17 cellular contexts compared by ENCODE assay signal in the genomic region with DNA sequence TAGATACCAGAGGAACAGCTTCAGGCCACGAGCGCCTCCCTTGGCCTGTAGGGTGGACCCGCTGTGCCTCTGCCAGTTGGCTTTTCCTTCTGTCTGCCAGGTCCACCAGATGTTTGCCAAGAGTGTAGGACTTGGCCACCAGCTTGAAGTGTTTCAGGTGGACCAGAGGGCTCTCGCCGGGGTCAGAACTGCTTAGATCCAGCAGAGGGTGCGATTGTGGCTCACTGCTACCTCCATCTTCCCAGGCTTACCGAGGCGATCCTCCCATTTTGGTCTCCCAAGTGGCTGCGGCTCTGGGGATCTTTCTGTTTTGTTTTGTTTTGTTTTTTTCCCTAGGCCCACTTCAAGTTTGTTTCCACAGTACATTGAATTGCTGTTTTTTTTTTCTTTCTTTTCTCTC. TPM values are rescaled to one million over a fixed set of nuclear protein-coding genes. Genes with fewer than 3 reads are reported as not detected.
DNase-seq lines count a peak whose midpoint lies in the region; ATAC-seq and TF ChIP-seq lines count a peak whose summit lies in the region.
"Had no signal": no experiment of that assay in that cellular context is flagged by ENCODE, and none has a peak within 500 bp of the region (broad histone marks: within the 10 kb centered on the region; RNA-seq: fewer than 3 reads in every experiment).

No MANE protein-coding gene starts in this region.

- DNase-seq in DMS 273 (lab: John Stamatoyannopoulos, UW; ENCODE audit: unreplicated experiment) (peak; percentile 4), DMS 273 treated with DMSO at 0.1 percent for 48 hours (lab: John Stamatoyannopoulos, UW) (no peak), NB4 (ENCODE audit: low read depth) (peak; percentile 25), endothelial cell (ENCODE audit: low spot score) (no peak), progenitor cell of endocrine pancreas (ENCODE audit: low spot score, unreplicated experiment) (no peak), HPDE6-E6E7 (ENCODE audit: extremely low spot score) (no peak)
- DNase-seq: 8988T; Calu3; CD4-positive, CD25-positive, alpha-beta regulatory T cell; DMS153; IMR-90; KG1 had no signal

- TF ChIP-seq POLR2A in NB4 (IDR thresholded peaks at IDR 0.05; ENCODE audit: extremely low read depth, insufficient read length), result no peak

- H3K4me1 Mint-ChIP-seq in endothelial cell (ENCODE audit: unreplicated experiment) (peaks cover 2% of the 10 kb centered on the region), progenitor cell of endocrine pancreas (ENCODE audit: low read depth) (no peaks in the 10 kb centered on the region)
- H3K4me1 Mint-ChIP-seq: CD4-positive, CD25-positive, alpha-beta regulatory T cell had no signal

- H3K27ac Mint-ChIP-seq in endothelial cell (ENCODE audit: unreplicated experiment), result no peak overlapping the region
- peak overlapping the region; percentile 2 for H3K27ac Mint-ChIP-seq in progenitor cell of endocrine pancreas
- H3K27ac Mint-ChIP-seq: CD4-positive, CD25-positive, alpha-beta regulatory T cell had no signal

- H3K4me3 ChIP-seq in NB4 (ENCODE audit: low read depth, low read length), result no peak overlapping the region
- H3K4me3 ChIP-seq: BLaER1 treated with 17β-estradiol and CSF1 and Interleukin-3, amounts not matched to agents 10 nM and 100 nM; HAP-1 had no signal

- peaks cover 79% of the 10 kb centered on the region for H3K36me3 Mint-ChIP-seq in endothelial cell (ENCODE audit: low read depth, unreplicated experiment)
- peaks cover 75% of the 10 kb centered on the region for H3K36me3 Mint-ChIP-seq in progenitor cell of endocrine pancreas (ENCODE audit: insufficient read depth)
- H3K36me3 Mint-ChIP-seq: CD4-positive, CD25-positive, alpha-beta regulatory T cell had no signal

- TF ChIP-seq CTCF in NB4 (IDR thresholded peaks at IDR 0.05; ENCODE audit: low read depth, low read length) (peak; percentile 2), endothelial cell (IDR thresholded peaks at IDR 0.05; ENCODE audit: unreplicated experiment) (no peak), progenitor cell of endocrine pancreas (IDR thresholded peaks at IDR 0.05; ENCODE audit: unreplicated experiment) (no peak)

- ATAC-seq in HG03280 (IDR thresholded peaks at IDR 0.05; ENCODE audit: unreplicated experiment) (no peak), GM21619 (IDR thresholded peaks at IDR 0.05; ENCODE audit: unreplicated experiment) (no peak)

- H3K9me3 Mint-ChIP-seq in endothelial cell (ENCODE audit: unreplicated experiment) (peaks cover 19% of the 10 kb centered on the region), progenitor cell of endocrine pancreas (ENCODE audit: low read depth) (peaks cover 20% of the 10 kb centered on the region)

- H3K27me3 Mint-ChIP-seq in endothelial cell (ENCODE audit: unreplicated experiment) (peaks cover 15% of the 10 kb centered on the region), progenitor cell of endocrine pancreas (no peaks in the 10 kb centered on the region)
- H3K27me3 Mint-ChIP-seq: CD4-positive, CD25-positive, alpha-beta regulatory T cell had no signal

- H3K4me3 Mint-ChIP-seq in endothelial cell (ENCODE audit: unreplicated experiment) (peak overlapping the region; percentile 60), progenitor cell of endocrine pancreas (ENCODE audit: low read depth) (no peak overlapping the region)
- H3K4me3 Mint-ChIP-seq: CD4-positive, CD25-positive, alpha-beta regulatory T cell had no signal

RNA-seq across cellular contexts. Expression of a gene that starts 23.0 kb away (rescaled TPM):
- total RNA-seq in endothelial cell (ENCODE audit: unreplicated experiment) (8.3 TPM), progenitor cell of endocrine pancreas (21.3 and 21.8 TPM in 2 replicates)
- total RNA-seq: Calu3, HT-29 had no signal

Comparison
In these comparisons a context has a peak if more than half of its experiments do, and no peak if none do; other contexts are left out.
1. DNase-seq: peak in DMS 273 (single experiment) and NB4 (single experiment); none in DMS 273 treated with DMSO at 0.1 percent for 48 hours (single experiment), endothelial cell (single experiment), progenitor cell of endocrine pancreas (single experiment) and HPDE6-E6E7 (single experiment).